21 cellular contexts compared by ENCODE assay signal in genomic region chr16:88010971-88011483, GRCh38. TPM values are rescaled to one million over a fixed set of nuclear protein-coding genes. Genes with fewer than 3 reads are reported as not detected.
A peak's percentile ranks its signal among the peaks of the same experiment; 100 is the strongest.
DNase-seq lines count a peak whose midpoint lies in the region; ATAC-seq and TF ChIP-seq lines count a peak whose summit lies in the region.
"Had no signal": no experiment of that assay in that cellular context is flagged by ENCODE, and none has a peak within 500 bp of the region (broad histone marks: within the 10 kb centered on the region; RNA-seq: fewer than 3 reads in every experiment).

No MANE protein-coding gene starts in this region.

- no peaks in the 10 kb centered on the region for H3K27me3 Mint-ChIP-seq in H9 (ENCODE audit: low read depth)
- no peaks in the 10 kb centered on the region for H3K27me3 Mint-ChIP-seq in T-helper 17 cell
- no peaks in the 10 kb centered on the region for H3K27me3 Mint-ChIP-seq in neural progenitor cell (ENCODE audit: insufficient read depth, low read depth)
- H3K27me3 Mint-ChIP-seq: CD4-positive, CD25-positive, alpha-beta regulatory T cell had no signal

- peak overlapping the region in 2 of 3 experiments; percentile 52 to 61; a peak in 2 of 7 replicates for H3K27ac Mint-ChIP-seq in H9
- peak overlapping the region; percentile 11 for H3K27ac Mint-ChIP-seq in T-helper 17 cell
- peak overlapping the region; percentile 50 for H3K27ac Mint-ChIP-seq in neural progenitor cell
- H3K27ac Mint-ChIP-seq: HFFc6 had no signal

- H3K18ac ChIP-seq in H9 (ENCODE audit: insufficient read length, low read depth, low read length): no peak overlapping the region

- H3K27me3 ChIP-seq in H9 (ENCODE audit: insufficient read depth, low read length): no peaks in the 10 kb centered on the region
- no peaks in the 10 kb centered on the region for H3K27me3 ChIP-seq in neural progenitor cell

- H4K8ac ChIP-seq in H9 (replicated peaks; ENCODE audit: insufficient read length, low read depth, low read length): no peak overlapping the region

- H2BK12ac ChIP-seq in H9 (ENCODE audit: insufficient read length, low read depth, low read length): no peak overlapping the region

- peak overlapping the region; percentile 7 for H3K27ac ChIP-seq in H9 (ENCODE audit: insufficient read length, low read depth, low read length)
- no peak overlapping the region for H3K27ac ChIP-seq in neural progenitor cell

- H3K14ac ChIP-seq in H9 (ENCODE audit: insufficient read depth, low read length): no peak overlapping the region

- no peak for DNase-seq in H9
- no peak for DNase-seq in T-helper 17 cell
- DNase-seq in islet precursor cell: peak; percentile 34
- DNase-seq in neural progenitor cell (ENCODE audit: low spot score): no peak
- no peak for DNase-seq in stimulated activated CD8-positive, alpha-beta memory T cell treated with anti-CD3 and anti-CD28 coated beads, Interleukin-4, amount 100 ng/mL, for 48 hours
- no peak for DNase-seq in anterior cingulate cortex (lab: John Stamatoyannopoulos, UW)
- DNase-seq in NCI-H146 (lab: John Stamatoyannopoulos, UW): no peak
- DNase-seq: CD4-positive, CD25-positive, alpha-beta regulatory T cell; DMS79; H7; HFFc6; KG1; NCI-H1092; NCI-H1436; NCI-H2029; NCI-H2227 treated with DMSO at 0.1 percent for 48 hours; NCI-H510A; NCI-H748 treated with DMSO at 0.1 percent for 48 hours; SIG-M5 had no signal

- H4K20me1 ChIP-seq in H9 (ENCODE audit: control insufficient read depth, insufficient read depth, insufficient read length) (no peaks in the 10 kb centered on the region), neural progenitor cell (ENCODE audit: low read depth) (no peaks in the 10 kb centered on the region)

- H2BK120ac ChIP-seq in H9 (ENCODE audit: low read depth, low read length, poor library complexity, severe bottlenecking): no peak overlapping the region

- H3K56ac ChIP-seq in H9 (ENCODE audit: insufficient read length, low read depth, low read length): no peak overlapping the region

- H3T11ph ChIP-seq in H9 (ENCODE audit: low read length): no peak overlapping the region

- H3K23me2 ChIP-seq in H9 (ENCODE audit: insufficient read length, low read depth, low read length, poor library complexity, severe bottlenecking): no peaks in the 10 kb centered on the region

- TF ChIP-seq CTCF in H9 (conservative IDR thresholded peaks at IDR 0.05): no peak
- TF ChIP-seq CTCF in neural progenitor cell (IDR thresholded peaks at IDR 0.05): no peak

- peaks cover 15% of the 10 kb centered on the region for H3F3A ChIP-seq in neural progenitor cell (ENCODE audit: low read depth)

- H2AK5ac ChIP-seq in H9 (ENCODE audit: insufficient read length, low read length): no peak overlapping the region

- H3K4me3 ChIP-seq in neural progenitor cell: no peak overlapping the region

- H3K36me3 Mint-ChIP-seq in H9 (ENCODE audit: insufficient read depth in 1 of 3, low read depth in 3 of 3): peaks cover 57 to 64% (median 60%) of the 10 kb centered on the region in 3 experiments
- H3K36me3 Mint-ChIP-seq in T-helper 17 cell (ENCODE audit: low read depth): no peaks in the 10 kb centered on the region
- peaks cover 27% of the 10 kb centered on the region for H3K36me3 Mint-ChIP-seq in neural progenitor cell

- H3K4me3 Mint-ChIP-seq in H9: no peak overlapping the region
- no peak overlapping the region for H3K4me3 Mint-ChIP-seq in T-helper 17 cell
- H3K4me3 Mint-ChIP-seq in neural progenitor cell: no peak overlapping the region
- H3K4me3 Mint-ChIP-seq: CD4-positive, CD25-positive, alpha-beta regulatory T cell; HFFc6 had no signal

- H3K79me1 ChIP-seq in H9 (ENCODE audit: insufficient read depth, low read depth, low read length, poor library complexity, severe bottlenecking): no peaks in the 10 kb centered on the region

- no peak overlapping the region for H2BK5ac ChIP-seq in H9 (ENCODE audit: insufficient read length, low read length)

- H3K4me1 ChIP-seq in H9 (ENCODE audit: insufficient read depth, low read length) (peaks cover 4% of the 10 kb centered on the region; the same call in 1 of the 2 replicates), neural progenitor cell (peaks cover 13% of the 10 kb centered on the region)

- H3K79me2 ChIP-seq in H9 (ENCODE audit: insufficient read depth, low read length) (no peaks in the 10 kb centered on the region), neural progenitor cell (ENCODE audit: low read depth) (no peaks in the 10 kb centered on the region)

- H4K5ac ChIP-seq in H9 (ENCODE audit: insufficient read length, low read depth, low read length): no peak overlapping the region

- H3K9me3 ChIP-seq in H9 (ENCODE audit: control insufficient read depth, low read depth, low read length) (peaks cover 10% of the 10 kb centered on the region), T-helper 17 cell (ENCODE audit: control insufficient read depth, low read length, poor library complexity, severe bottlenecking) (no peaks in the 10 kb centered on the region), neural progenitor cell (ENCODE audit: low read depth) (no peaks in the 10 kb centered on the region)

- no peak overlapping the region for H3K4ac ChIP-seq in H9 (ENCODE audit: low read depth, low read length)

- no peak overlapping the region for H3K23ac ChIP-seq in H9 (ENCODE audit: insufficient read length, low read depth, low read length)

- no peaks in the 10 kb centered on the region for H3K36me3 ChIP-seq in neural progenitor cell

- H2AFZ ChIP-seq in H9 (ENCODE audit: low read length) (no peak overlapping the region), neural progenitor cell (replicated peaks) (no peak overlapping the region)

- no peak overlapping the region for H2BK20ac ChIP-seq in H9 (ENCODE audit: low read depth, low read length, poor library complexity, severe bottlenecking)

- no peak for ATAC-seq in T-helper 17 cell
- no peak for ATAC-seq in GM21515 (IDR thresholded peaks at IDR 0.05; ENCODE audit: unreplicated experiment)
- ATAC-seq: Panc1 had no signal

- WGBS in H9 (ENCODE audit: extremely low coverage, insufficient read length, low lambda C conversion rate): no CpG with 5 or more reads among the region's 19 CpGs

- no peak overlapping the region for H3K9ac ChIP-seq in H9 (ENCODE audit: extremely low read depth, insufficient read length, low read length)
- no peak overlapping the region for H3K9ac ChIP-seq in neural progenitor cell

- H4K91ac ChIP-seq in H9 (ENCODE audit: insufficient read length, low read depth, low read length): no peak overlapping the region

- peaks cover 31 to 32% of the 10 kb centered on the region in 2 experiments for H3K9me3 Mint-ChIP-seq in H9
- H3K9me3 Mint-ChIP-seq in neural progenitor cell: no peaks in the 10 kb centered on the region
- H3K9me3 Mint-ChIP-seq: CD4-positive, CD25-positive, alpha-beta regulatory T cell; HFFc6 had no signal

- peaks cover 30 to 33% of the 10 kb centered on the region in 2 experiments for H3K4me1 Mint-ChIP-seq in H9
- peaks cover 7% of the 10 kb centered on the region for H3K4me1 Mint-ChIP-seq in T-helper 17 cell
- H3K4me1 Mint-ChIP-seq in neural progenitor cell: peaks cover 8% of the 10 kb centered on the region

- no peak overlapping the region for H2BK15ac ChIP-seq in H9 (ENCODE audit: low read depth, low read length)

- H3K4me2 ChIP-seq in H9 (ENCODE audit: insufficient read depth, insufficient read length, low read length): no peak overlapping the region
- no peak overlapping the region for H3K4me2 ChIP-seq in neural progenitor cell

RNA-seq across cellular contexts. Expression of gene BANP, which starts 59.8 kb away (rescaled TPM):
- 24.3 and 24.9 TPM in 2 replicates for total RNA-seq in H9 (2021)
- total RNA-seq in T-helper 17 cell: 10 to 100 TPM; 46.9 to 47.9 TPM
- total RNA-seq in neural progenitor cell (ENCODE audit: low replicate concordance): 29.0 and 30.4 TPM in 2 replicates
